19 cellular contexts compared by ENCODE assay signal in genomic region chr18:39802648-39803229, GRCh38.
A peak's percentile ranks its signal among the peaks of the same experiment; 100 is the strongest.
DNase-seq lines count a peak whose midpoint lies in the region; ATAC-seq, FAIRE-seq and TF ChIP-seq lines count a peak whose summit lies in the region.
"Had no signal": no experiment of that assay in that cellular context is flagged by ENCODE, and none has a peak within 500 bp of the region (broad histone marks: within the 10 kb centered on the region; RNA-seq: fewer than 3 reads in every experiment).

No MANE protein-coding gene starts in this region.

- 78% methylated on average over 17 of the region's 17 CpGs for WGBS in GM12878 (ENCODE audit: insufficient coverage, insufficient replicate concordance, low lambda C conversion rate, missing lambda C conversion rate)
- WGBS in mesendoderm (ENCODE audit: extremely low coverage, insufficient coverage, low lambda C conversion rate) = no CpG with 5 or more reads among the region's 17 CpGs

- H3K79me2 ChIP-seq in GM12878 (ENCODE audit: control insufficient read depth, insufficient read depth, low read length) = no peaks in the 10 kb centered on the region
- H3K79me2 ChIP-seq in mesendoderm (ENCODE audit: control insufficient read depth, insufficient read depth, low read length) = peaks cover 2% of the 10 kb centered on the region

- TF ChIP-seq POLR2A in GM12878 (IDR thresholded peaks at IDR 0.05; ENCODE audit: low read depth, low read length) = no peak

- intact Hi-C loops in GM12878 (cut with micrococcal nuclease; ENCODE audit: unreplicated experiment) = no loop called here

- no peaks in the 10 kb centered on the region for H4K20me1 ChIP-seq in GM12878 (ENCODE audit: control insufficient read depth, insufficient read depth)

- no peak for TF ChIP-seq RAD21 in GM12878 (IDR thresholded peaks at IDR 0.05; ENCODE audit: insufficient read depth, low read depth, low read length)

- no peak overlapping the region for H2BK5ac ChIP-seq in mesendoderm (ENCODE audit: low read length)

- H3K4me1 ChIP-seq in GM12878 (ENCODE audit: control insufficient read depth, insufficient read depth, low read length) = no peaks in the 10 kb centered on the region
- no peaks in the 10 kb centered on the region for H3K4me1 ChIP-seq in mesendoderm (ENCODE audit: control insufficient read depth, low read depth, low read length)

- in situ Hi-C loops in GM12878 (cut with MboI) = no loop called here

- H4K5ac ChIP-seq in mesendoderm (ENCODE audit: low read length) = no peak overlapping the region

- H3K27me3 ChIP-seq in GM12878 (replicated peaks in 1 of 2; ENCODE audit: control insufficient read depth in 2 of 2, insufficient read depth in 2 of 2, low read length in 1 of 2) (no peaks in the 10 kb centered on the region), mesendoderm (ENCODE audit: insufficient read depth, low read length, poor library complexity) (no peaks in the 10 kb centered on the region)

- no peaks in the 10 kb centered on the region for H3K36me3 ChIP-seq in GM12878 (ENCODE audit: control insufficient read depth in 2 of 2, insufficient read depth in 2 of 2, low read length in 1 of 2)
- no peaks in the 10 kb centered on the region for H3K36me3 ChIP-seq in mesendoderm (ENCODE audit: control insufficient read depth, insufficient read depth, low read length)

- H3K27ac ChIP-seq in GM12878 (ENCODE audit: control insufficient read depth, insufficient read depth) = no peak overlapping the region
- no peak overlapping the region for H3K27ac ChIP-seq in mesendoderm (ENCODE audit: low read depth, low read length)

- no peak overlapping the region for H4K8ac ChIP-seq in mesendoderm (ENCODE audit: low read depth, low read length)

- H3K9ac ChIP-seq in GM12878 (ENCODE audit: control insufficient read depth, insufficient read depth, low read length) (no peak overlapping the region), mesendoderm (ENCODE audit: low read length) (no peak overlapping the region)

- H3K79me1 ChIP-seq in mesendoderm (ENCODE audit: low read length) = no peaks in the 10 kb centered on the region

- H3K18ac ChIP-seq in mesendoderm (ENCODE audit: low read length) = no peak overlapping the region

- SMC1A ChIA-PET in GM12878 (lab: Charles Lee; ENCODE audit: uncharacterized antibody, unreplicated experiment) = no interaction called here

- CTCF ChIA-PET in HEK293T (lab: Yijun Ruan, JAX) = no interaction called here
- CTCF ChIA-PET in GM12878 (lab: Yijun Ruan, JAX) = no interaction called here

- POLR2A ChIA-PET in HEK293T (lab: Yijun Ruan, JAX) = no interaction called here
- POLR2A ChIA-PET in GM12878 (lab: Charles Lee) = no interaction called here

- no peak overlapping the region for H3K23ac ChIP-seq in mesendoderm (ENCODE audit: low read length)

- no peak for TF ChIP-seq EP300 in GM12878 (IDR thresholded peaks at IDR 0.05; ENCODE audit: borderline replicate concordance in 1 of 2, control insufficient read depth in 1 of 2, low read depth in 2 of 2, low read length in 2 of 2)

- peak; percentile 98 for FAIRE-seq in D721Med (lab: Jason Lieb, UNC)
- no peak for FAIRE-seq in GM12878 (lab: Jason Lieb, UNC)
- FAIRE-seq: G401.6, GM19239 had no signal

- DNase-seq in D721Med (ENCODE audit: insufficient read length, low spot score) (no peak), HEK293T (ENCODE audit: extremely low spot score) (no peak), GM12878 (ENCODE audit: low read depth, low spot score) (no peak), mesendoderm (no peak)
- DNase-seq in stimulated activated naive CD4-positive, alpha-beta T cell treated with Interleukin-2 at 50 U/mL for 16 hours (lab: John Stamatoyannopoulos, UW) = no peak
- DNase-seq: C1 segment of cervical spinal cord; CD4-positive, alpha-beta memory T cell; COR-L47; H7; KG1; MM.1S; NCI-H1694; NCI-H2029 treated with DMSO at 0.1 percent for 48 hours; NCI-H526 treated with DMSO at 0.1 percent for 48 hours; SHP77 treated with DMSO at 0.1 percent for 48 hours had no signal

- ATAC-seq in GM12878 (no peak), HG03571 (IDR thresholded peaks at IDR 0.05; ENCODE audit: unreplicated experiment) (no peak)
- ATAC-seq in activated CD4-positive, CD25-positive, alpha-beta regulatory T cell treated with anti-CD3 and anti-CD28 coated beads, Interleukin-2, amount 50 U/mL, for 24 hours = no peak

- no peak overlapping the region for H3K4ac ChIP-seq in mesendoderm (ENCODE audit: low read depth, low read length)

- no peak for TF ChIP-seq CTCF in D721Med (IDR thresholded peaks at IDR 0.05; ENCODE audit: insufficient read depth, missing control alignments)
- TF ChIP-seq CTCF in GM12878 (IDR thresholded peaks at IDR 0.05 in 2 of 3, conservative IDR thresholded peaks at IDR 0.05 in 1 of 3; ENCODE audit: control insufficient read depth in 2 of 3, extremely low read depth in 1 of 3, insufficient read depth in 1 of 3, low read depth in 3 of 3, low read length in 3 of 3) = no peak

- RAD21 ChIA-PET in GM12878 (lab: Charles Lee; ENCODE audit: unreplicated experiment) = no interaction called here

- no peak overlapping the region for H2AK5ac ChIP-seq in mesendoderm (ENCODE audit: low read length)

- no peak overlapping the region for H2BK120ac ChIP-seq in mesendoderm (ENCODE audit: low read depth, low read length)

- no peak overlapping the region for H3K4me2 ChIP-seq in GM12878 (ENCODE audit: control insufficient read depth, insufficient read depth)
- H3K4me2 ChIP-seq in mesendoderm (ENCODE audit: low read length) = no peak overlapping the region

- H2AFZ ChIP-seq in GM12878 (ENCODE audit: control insufficient read depth, low read depth, low read length) = no peak overlapping the region

- H2BK15ac ChIP-seq in mesendoderm (replicated peaks; ENCODE audit: low read depth) = no peak overlapping the region

- BruUV-seq in GM12878 (replicated peaks; lab: Mats Ljungman, UMichigan) = no TSS peak

- H3K4me3 ChIP-seq in GM12878 = no peak overlapping the region
- H3K4me3 ChIP-seq in mesendoderm (ENCODE audit: low read length) = peak overlapping the region; percentile 14

- H3K9me3 ChIP-seq in GM12878 (replicated peaks; ENCODE audit: control insufficient read depth, insufficient read depth, low read length) = peaks cover 11% of the 10 kb centered on the region

- H3K56ac ChIP-seq in mesendoderm (ENCODE audit: low read length) = no peak overlapping the region

TF ChIP-seq in HEK293T, 16 proteins besides CTCF, POLR2A, EP300 and RAD21:
- no peak for TF ChIP-seq FOXA1 (IDR thresholded peaks at IDR 0.05)
- peak; percentile 10; the same call in 1 of the 2 replicates for TF ChIP-seq PKNOX1 (IDR thresholded peaks at IDR 0.05)
TF ChIP-seq in HEK293T: peak in this region for 1.

TF ChIP-seq in GM12878, 131 proteins besides CTCF, POLR2A, EP300 and RAD21:
- peak; percentile 26 for TF ChIP-seq BCL3 (IDR thresholded peaks at IDR 0.05; ENCODE audit: borderline replicate concordance, insufficient read depth, low read depth, low read length, poor library complexity, severe bottlenecking)
- TF ChIP-seq TARDBP (IDR thresholded peaks at IDR 0.05; ENCODE audit: borderline replicate concordance) = no peak
TF ChIP-seq in GM12878: peak in this region for 1.
